ENCODE assay signal across 22 cellular contexts in the genomic region with DNA sequence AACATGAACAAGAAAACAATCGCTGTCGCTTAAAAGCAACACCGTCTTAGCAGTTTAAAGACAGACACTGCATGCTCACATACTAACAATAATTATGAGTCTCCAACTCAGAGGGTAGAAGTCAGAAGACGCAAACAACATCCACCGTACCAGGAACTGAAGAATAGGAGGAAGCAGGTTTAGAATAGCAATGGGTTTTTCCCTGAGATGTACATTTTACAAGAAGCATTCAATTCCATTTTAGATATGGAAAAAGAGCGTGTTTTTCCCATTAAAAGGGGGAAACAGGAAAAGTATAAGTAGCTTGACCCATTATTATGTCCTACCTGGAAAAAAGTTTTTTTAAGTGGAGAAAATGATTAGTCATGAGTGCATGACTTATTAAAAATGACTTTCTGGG. TPM values are rescaled to one million over a fixed set of nuclear protein-coding genes. Genes with fewer than 3 reads are reported as not detected.
DNase-seq lines count a peak whose midpoint lies in the region; ATAC-seq, FAIRE-seq and TF ChIP-seq lines count a peak whose summit lies in the region.
"Had no signal": no experiment of that assay in that cellular context is flagged by ENCODE, and none has a peak within 500 bp of the region (broad histone marks: within the 10 kb centered on the region; RNA-seq: fewer than 3 reads in every experiment).

No MANE protein-coding gene starts in this region.

- no peaks in the 10 kb centered on the region for H3K27me3 ChIP-seq in left ventricle myocardium inferior (ENCODE audit: low read depth)
- H3K27me3 ChIP-seq in K562 (ENCODE audit: control insufficient read depth in 2 of 2, insufficient read depth in 2 of 2, low read length in 2 of 2): no peaks in the 10 kb centered on the region; a peak in 1 of 5 replicates
- H3K27me3 ChIP-seq in mesenchymal stem cell (ENCODE audit: control insufficient read depth in 1 of 2, insufficient read depth in 1 of 2, low read length in 2 of 2): no peaks in the 10 kb centered on the region
- no peaks in the 10 kb centered on the region for H3K27me3 ChIP-seq in pancreas
- H3K27me3 ChIP-seq: cardiac muscle cell had no signal

- CTCF ChIA-PET in K562 (lab: Yijun Ruan, JAX; ENCODE audit: low intra/inter-chr PET ratio): no interaction called here

- H2BK120ac ChIP-seq in mesenchymal stem cell (ENCODE audit: low read depth, low read length): no peak overlapping the region

- H3K9ac ChIP-seq in K562 (ENCODE audit: insufficient read depth in 1 of 2, low read depth in 2 of 2, low read length in 2 of 2): no peak overlapping the region
- no peak overlapping the region for H3K9ac ChIP-seq in mesenchymal stem cell (ENCODE audit: low read length)

- H3K4me3 ChIP-seq in left ventricle myocardium inferior (no peak overlapping the region), K562 (no peak overlapping the region), mesenchymal stem cell (ENCODE audit: insufficient read depth in 1 of 2, low read depth in 1 of 2, low read length in 2 of 2) (no peak overlapping the region), pancreas (no peak overlapping the region)
- H3K4me3 ChIP-seq: cardiac muscle cell, lung had no signal

- no peak for TF ChIP-seq CTCF in left ventricle myocardium inferior (IDR thresholded peaks at IDR 0.05; ENCODE audit: borderline replicate concordance)
- TF ChIP-seq CTCF in K562 (IDR thresholded peaks at IDR 0.05 in 2 of 3, conservative IDR thresholded peaks at IDR 0.05 in 1 of 3; ENCODE audit: insufficient read depth in 2 of 3, low read depth in 1 of 3, low read length in 3 of 3): no peak
- no peak for TF ChIP-seq CTCF in pancreas (IDR thresholded peaks at IDR 0.05)

- no peaks in the 10 kb centered on the region for H3K9me3 ChIP-seq in left ventricle myocardium inferior (replicated peaks)
- no peaks in the 10 kb centered on the region; the same call in 1 of the 2 replicates for H3K9me3 ChIP-seq in K562 (replicated peaks; ENCODE audit: control insufficient read depth, insufficient read depth, low read depth, low read length)
- peaks cover 2% of the 10 kb centered on the region for H3K9me3 ChIP-seq in mesenchymal stem cell (ENCODE audit: control insufficient read depth, low read length)
- H3K9me3 ChIP-seq in pancreas: no peaks in the 10 kb centered on the region
- H3K9me3 ChIP-seq: Caco-2 had no signal

- H4K20me1 ChIP-seq in K562 (replicated peaks; ENCODE audit: control insufficient read depth, insufficient read depth, low read length): no peaks in the 10 kb centered on the region

- no peak for ATAC-seq in left cardiac atrium
- ATAC-seq in K562: no peak
- no peak for ATAC-seq in pancreas
- ATAC-seq: stimulated activated effector memory CD8-positive, alpha-beta T cell treated with anti-CD3 and anti-CD28 coated beads, Interleukin-12 subunit alpha, Interleukin-12 subunit beta, amount 100 ng/mL, for 72 hours; T-cell had no signal

- FAIRE-seq in K562 (lab: Jason Lieb, UNC) (no peak), pancreas (lab: Jason Lieb, UNC) (no peak)
- FAIRE-seq: GM12891, urothelium cell line had no signal

- no peak for TF ChIP-seq EP300 in K562 (IDR thresholded peaks at IDR 0.05; ENCODE audit: low read length)

- H2BK15ac ChIP-seq in mesenchymal stem cell (ENCODE audit: low read depth, poor library complexity, severe bottlenecking): no peak overlapping the region

- H3K79me2 ChIP-seq in K562 (ENCODE audit: control insufficient read depth, insufficient read depth, low read length): no peaks in the 10 kb centered on the region

- H3K4ac ChIP-seq in mesenchymal stem cell (ENCODE audit: low read depth in 1 of 2, low read length in 2 of 2): peak overlapping the region in 1 of 2 experiments; percentile 3

- H2AFZ ChIP-seq in K562 (ENCODE audit: low read depth, low read length): no peak overlapping the region
- no peak overlapping the region for H2AFZ ChIP-seq in mesenchymal stem cell (ENCODE audit: low read depth, low read length)

- no peak overlapping the region for H3K23ac ChIP-seq in mesenchymal stem cell (ENCODE audit: low read length in 2 of 2)

- TF ChIP-seq POLR2A in K562 (conservative IDR thresholded peaks at IDR 0.05): no peak

- H3K36me3 ChIP-seq in left ventricle myocardium inferior (no peaks in the 10 kb centered on the region), K562 (ENCODE audit: control insufficient read depth, insufficient read depth, low read length) (no peaks in the 10 kb centered on the region), mesenchymal stem cell (ENCODE audit: control insufficient read depth in 1 of 2, insufficient read depth in 2 of 2, low read depth in 1 of 2, low read length in 2 of 2) (no peaks in the 10 kb centered on the region), pancreas (no peaks in the 10 kb centered on the region)
- H3K36me3 ChIP-seq: cardiac muscle cell had no signal

- in situ Hi-C loops in K562 (cut with MboI): no loop called here

- peaks cover 11% of the 10 kb centered on the region for H3K79me1 ChIP-seq in mesenchymal stem cell (replicated peaks; ENCODE audit: low read length, poor library complexity, severe bottlenecking)

- intact Hi-C loops in left ventricle myocardium inferior (cut with micrococcal nuclease) (no loop called here), left cardiac atrium (cut with DNase I) (no loop called here), K562 (cut with micrococcal nuclease) (no loop called here), pancreas (cut with DNase I) (no loop called here)

- no peak overlapping the region for H4K91ac ChIP-seq in mesenchymal stem cell (ENCODE audit: low read length)

- WGBS in K562 (ENCODE audit: insufficient coverage, low coverage, missing lambda C conversion rate): 75% methylated on average over 6 of the region's 6 CpGs
- 88% methylated on average over 4 of the region's 6 CpGs for WGBS in mesenchymal stem cell
- WGBS in pancreas, 2 donors: 89 to 91% methylated on average over 6 of the region's 6 CpGs

- no TSS peak for BruUV-seq in K562 (replicated peaks; lab: Mats Ljungman, UMichigan)

- H3K18ac ChIP-seq in mesenchymal stem cell (ENCODE audit: low read depth in 1 of 2, low read length in 2 of 2): no peak overlapping the region

- no peak overlapping the region for H2BK12ac ChIP-seq in mesenchymal stem cell (ENCODE audit: low read length in 2 of 2)

- H2BK5ac ChIP-seq in mesenchymal stem cell (ENCODE audit: low read depth, low read length, poor library complexity, severe bottlenecking): no peak overlapping the region

- H3K14ac ChIP-seq in mesenchymal stem cell (ENCODE audit: low read length in 2 of 2): no peak overlapping the region

- no peak for TF ChIP-seq RAD21 in K562 (CRISPR knock-in tag; conservative IDR thresholded peaks at IDR 0.05 in 1 of 2, IDR thresholded peaks at IDR 0.05 in 1 of 2)

- H2AK5ac ChIP-seq in mesenchymal stem cell (ENCODE audit: low read length, severe bottlenecking): peak overlapping the region; percentile 71

- no peak overlapping the region for H4K8ac ChIP-seq in mesenchymal stem cell (ENCODE audit: low read length)

- H3K27ac ChIP-seq in left ventricle myocardium inferior (replicated peaks) (peak overlapping the region; percentile 81), K562 (ENCODE audit: extremely low read depth, low read depth, low read length) (no peak overlapping the region), mesenchymal stem cell (ENCODE audit: low read length, poor library complexity, severe bottlenecking) (peak overlapping the region; percentile 5), pancreas (peak overlapping the region in 2 of 4 donors; percentile 71 to 75)

- no peaks in the 10 kb centered on the region for H3K9me1 ChIP-seq in K562 (ENCODE audit: control insufficient read depth, insufficient read depth, low read length)

- DNase-seq in left ventricle myocardium inferior (no peak), left cardiac atrium (no peak), K562 (ENCODE audit: extremely low read depth in 1 of 4, low spot score in 3 of 4) (no peak), mesenchymal stem cell (no peak), anterior cingulate cortex (lab: John Stamatoyannopoulos, UW) (no peak), pancreas (no peak), NCI-H2171 (lab: John Stamatoyannopoulos, UW) (no peak)
- DNase-seq in stimulated activated CD8-positive, alpha-beta memory T cell treated with anti-CD3 and anti-CD28 coated beads, Interleukin-4, amount 100 ng/mL, for 48 hours: no peak
- DNase-seq: activated CD4-positive, CD25-positive, alpha-beta regulatory T cell; activated CD8-positive, alpha-beta memory T cell treated with anti-CD3 and anti-CD28 coated beads, Interleukin-2, amount 50 U/mL, for 48 hours; Caco-2; foreskin fibroblast; H9; MV-4-11; NCI-H2081 treated with DMSO at 0.1 percent for 48 hours; NCI-H774; T-cell had no signal

- peaks cover 48% of the 10 kb centered on the region for H3K4me1 ChIP-seq in left ventricle myocardium inferior
- peaks cover 0 to 14% of the 10 kb centered on the region in 2 experiments; a peak in 3 of 5 replicates for H3K4me1 ChIP-seq in K562 (replicated peaks in 1 of 2; ENCODE audit: control insufficient read depth in 2 of 2, insufficient read depth in 2 of 2, low read length in 2 of 2)
- peaks cover 16% of the 10 kb centered on the region for H3K4me1 ChIP-seq in mesenchymal stem cell (ENCODE audit: control insufficient read depth, insufficient read depth, low read depth, low read length)
- H3K4me1 ChIP-seq in pancreas: peaks cover 7 to 25% (median 15%) of the 10 kb centered on the region in 3 donors

- POLR2A ChIA-PET in K562 (lab: Yijun Ruan, JAX): interaction anchor here (0.7 kb wide), 1 partner anchor 22 kb away, joined by 4 read pairs; no protein-coding TSS in a partner anchor

- H3K4me2 ChIP-seq in K562 (ENCODE audit: insufficient read depth, low read length) (no peak overlapping the region), mesenchymal stem cell (ENCODE audit: low read length, poor library complexity, severe bottlenecking) (no peak overlapping the region)

RNA-seq across cellular contexts. Expression of a gene that starts 34.5 kb away (rescaled TPM):
- total RNA-seq in left ventricle myocardium inferior: 4.8 TPM
- total RNA-seq in left cardiac atrium: 1 to 10 TPM; 4.8 to 7.5 TPM
- total RNA-seq in K562 (2011; cell fraction: chromatin; rRNA removed; ENCODE audit: low replicate concordance): 0.79 and 1.0 TPM in 2 replicates
- total RNA-seq in K562 (2011; cell fraction: nucleolus; rRNA removed): 0.33 and 0.39 TPM in 2 replicates
- 0.37 and 1.1 TPM in 2 replicates for total RNA-seq in K562 (2011; cell fraction: nucleoplasm; rRNA removed)
- total RNA-seq in K562 (2014; rRNA removed): 0.12 TPM in 1 of 2 replicates, not detected in the other
- 0.16 and 0.22 TPM in 2 replicates for total RNA-seq in K562 (2014; rRNA removed; fragmentation: Illumina TruSeq; extraction: Trizol)
- 0.07 and 0.11 TPM in 2 replicates for total RNA-seq in K562 (2015; rRNA removed; fragmentation: Illumina TruSeq; extraction: Trizol)
- 0.16 and 0.34 TPM in 2 replicates for total RNA-seq in K562 (2021)
- polyA plus RNA-seq in K562 (2011; rRNA removed): 0.09 and 0.22 TPM in 2 replicates
- polyA plus RNA-seq in K562 (2011; cell fraction: cytosol; rRNA removed): 0.09 TPM in 1 of 2 replicates, not detected in the other
- 0.13 and 0.36 TPM in 2 replicates for polyA plus RNA-seq in K562 (2011; cell fraction: nucleus; rRNA removed)
- 0.07 and 0.10 TPM in 2 replicates for polyA plus RNA-seq in K562 (2012)
- polyA plus RNA-seq in K562 (2014; fragmentation: Illumina TruSeq; extraction: Trizol): 0.07 and 0.08 TPM in 2 replicates
- polyA plus RNA-seq in K562 (2014; fragmentation: Nextera tagmentation; extraction: Ambion mirVana): not detected
- polyA plus RNA-seq in K562 (2014; rRNA removed): 0.05 TPM in 1 of 2 replicates, not detected in the other
- polyA minus RNA-seq in K562 (2011; rRNA and poly(A)+ RNA removed): 0.09 TPM in 1 of 2 replicates, not detected in the other
- not detected in 2 replicates for polyA minus RNA-seq in K562 (2011; cell fraction: cytosol; rRNA and poly(A)+ RNA removed)
- polyA minus RNA-seq in K562 (2011; cell fraction: nucleus; rRNA and poly(A)+ RNA removed): 0.13 and 0.56 TPM in 2 replicates
- polyA plus RNA-seq in mesenchymal stem cell (2013, experiment 1 of 2): 0.19 TPM
- 0.23 TPM for polyA plus RNA-seq in mesenchymal stem cell (2013, experiment 2 of 2)
- under 1 TPM; 0.20 to 0.75 (median 0.31) TPM for total RNA-seq in pancreas
- polyA plus RNA-seq in pancreas: under 1 TPM; 0.05 to 0.30 TPM
